23 cellular contexts compared by ENCODE assay signal in the genomic region with DNA sequence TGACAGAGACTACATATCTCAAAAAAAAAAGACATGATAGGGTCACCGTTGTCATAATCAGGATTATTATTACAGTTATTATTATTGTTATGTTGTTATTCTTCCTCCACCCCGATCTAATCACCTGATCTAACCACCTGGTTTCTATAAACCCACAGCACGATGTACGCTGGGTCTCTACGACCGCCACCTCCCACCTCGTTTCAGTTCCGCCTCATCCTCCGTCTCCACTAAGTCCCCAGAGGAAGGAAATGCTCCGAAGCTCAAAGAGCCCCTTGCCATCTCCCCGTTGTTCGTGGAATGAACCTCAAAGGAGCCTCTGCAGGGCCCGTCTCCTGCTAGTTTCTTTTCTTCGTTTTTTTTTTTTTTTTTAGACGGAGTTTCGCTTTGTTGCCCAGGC. TPM values are rescaled to one million over a fixed set of nuclear protein-coding genes. Genes with fewer than 3 reads are reported as not detected.
DNase-seq lines count a peak whose midpoint lies in the region; ATAC-seq, FAIRE-seq and TF ChIP-seq lines count a peak whose summit lies in the region.
"Had no signal": no experiment of that assay in that cellular context is flagged by ENCODE, and none has a peak within 500 bp of the region (broad histone marks: within the 10 kb centered on the region; RNA-seq: fewer than 3 reads in every experiment).

No MANE protein-coding gene starts in this region.

- ATAC-seq in memory B cell (ENCODE audit: low read depth) = peak; percentile 61
- ATAC-seq: activated naive CD4-positive, alpha-beta T cell treated with anti-CD3 and anti-CD28 coated beads, Interleukin-2, amount 50 U/mL, for 72 hours; heart right ventricle; left colon; stimulated activated naive B cell treated with anti-CD40 and anti-IgM and Interleukin-4, amounts not matched to agents 10 μg/mL and 1 μg/mL and 100 μg/mL, for 72 hours; WTC11 had no signal

- CTCF ChIA-PET in activated naive CD4-positive, alpha-beta T cell treated with anti-CD3 and anti-CD28 coated beads, Interleukin-2, amount 10 ng/mL, durations not matched to agents 7 days and 5 days (lab: Charles Lee) = interaction anchor here (0.7 to 11.1 kb wide), 6 partner anchors 49 to 272 kb away, joined by 3 to 158 read pairs (median 17); a partner anchor contains a TSS

- H3K36me3 Mint-ChIP-seq in activated naive CD4-positive, alpha-beta T cell treated with anti-CD3 and anti-CD28 coated beads, Interleukin-2, amount 10 ng/mL, durations not matched to agents 7 days and 5 days = no peaks in the 10 kb centered on the region
- peaks cover 1% of the 10 kb centered on the region for H3K36me3 Mint-ChIP-seq in memory B cell
- H3K36me3 Mint-ChIP-seq: WTC11 had no signal

- H3K27me3 Mint-ChIP-seq in activated naive CD4-positive, alpha-beta T cell treated with anti-CD3 and anti-CD28 coated beads, Interleukin-2, amount 10 ng/mL, durations not matched to agents 7 days and 5 days = peaks cover 55% of the 10 kb centered on the region
- H3K27me3 Mint-ChIP-seq in memory B cell = peaks cover 40% of the 10 kb centered on the region

- DNase-seq in activated naive CD4-positive, alpha-beta T cell treated with anti-CD3 and anti-CD28 coated beads, Interleukin-2, amount 10 ng/mL, durations not matched to agents 7 days and 5 days = peak; percentile 73
- DNase-seq in activated naive CD4-positive, alpha-beta T cell treated with anti-CD3 and anti-CD28 coated beads, Interleukin-2, amount 50 U/mL, for 16 hours = no peak
- DNase-seq in GM12892 (ENCODE audit: insufficient read length) (no peak), RPMI8226 (peak; percentile 70), memory B cell (ENCODE audit: low spot score in 2 of 2) (no peak), NCI-H446 treated with DMSO at 0.1 percent for 48 hours (lab: John Stamatoyannopoulos, UW) (no peak), AML-193 (lab: John Stamatoyannopoulos, UW) (no peak), GM19238 (ENCODE audit: insufficient read length, low spot score) (no peak)
- DNase-seq: CD4-positive, alpha-beta T cell; DMS53; GOT3; heart right ventricle; left colon; mesendoderm; NCI-H1417; NCI-H524 treated with DMSO at 0.1 percent for 48 hours; occipital lobe; stimulated activated CD4-positive, alpha-beta T cell treated with anti-CD3 and anti-CD28 coated beads, Interleukin-1b, Interleukin-23, amount 100 ng/mL, for 48 hours; stimulated activated naive B cell treated with anti-CD40 and anti-IgM and Interleukin-4, amounts not matched to agents 10 μg/mL and 1 μg/mL and 100 μg/mL, for 72 hours; tibial artery had no signal

- peak; percentile 74 for FAIRE-seq in GM12892 (lab: Jason Lieb, UNC)
- FAIRE-seq: HepG2 had no signal

- no peak overlapping the region for H3K4me3 Mint-ChIP-seq in activated naive CD4-positive, alpha-beta T cell treated with anti-CD3 and anti-CD28 coated beads, Interleukin-2, amount 10 ng/mL, durations not matched to agents 7 days and 5 days
- no peak overlapping the region for H3K4me3 Mint-ChIP-seq in memory B cell
- H3K4me3 Mint-ChIP-seq: CD4-positive, alpha-beta T cell; stimulated activated naive B cell treated with anti-CD40 and anti-IgM and Interleukin-4, amounts not matched to agents 10 μg/mL and 1 μg/mL and 100 μg/mL, for 72 hours; WTC11 had no signal

- H3K27ac Mint-ChIP-seq in activated naive CD4-positive, alpha-beta T cell treated with anti-CD3 and anti-CD28 coated beads, Interleukin-2, amount 10 ng/mL, durations not matched to agents 7 days and 5 days = peak overlapping the region; percentile 33
- peak overlapping the region; percentile 18 for H3K27ac Mint-ChIP-seq in memory B cell
- H3K27ac Mint-ChIP-seq: activated naive CD4-positive, alpha-beta T cell treated with anti-CD3 and anti-CD28 coated beads, Interleukin-2, amount 50 U/mL, for 72 hours; CD4-positive, alpha-beta T cell; WTC11 had no signal

- H3K9me3 Mint-ChIP-seq in activated naive CD4-positive, alpha-beta T cell treated with anti-CD3 and anti-CD28 coated beads, Interleukin-2, amount 10 ng/mL, durations not matched to agents 7 days and 5 days = peaks cover 5% of the 10 kb centered on the region
- no peaks in the 10 kb centered on the region for H3K9me3 Mint-ChIP-seq in memory B cell
- H3K9me3 Mint-ChIP-seq: CD4-positive, alpha-beta T cell; WTC11 had no signal

- TF ChIP-seq POLR2A in GM12892 (IDR thresholded peaks at IDR 0.05; ENCODE audit: low read depth, low read length) = no peak

- peaks cover 63% of the 10 kb centered on the region for H3K4me1 Mint-ChIP-seq in activated naive CD4-positive, alpha-beta T cell treated with anti-CD3 and anti-CD28 coated beads, Interleukin-2, amount 10 ng/mL, durations not matched to agents 7 days and 5 days
- peaks cover 10% of the 10 kb centered on the region for H3K4me1 Mint-ChIP-seq in memory B cell

RNA-seq across cellular contexts. Expression of a gene that starts 15.9 kb away (rescaled TPM):
- not detected for polyA plus RNA-seq in GM12892 (2012; ENCODE audit: missing spikeins)

RNA-seq across cellular contexts. Expression of a gene that starts 36.5 kb away (rescaled TPM):
- 0.04 TPM for polyA plus RNA-seq in GM12892 (2012; ENCODE audit: missing spikeins)
- polyA plus RNA-seq: HepG2 had no signal

RNA-seq across cellular contexts. Expression of a gene that starts 48.8 kb away (rescaled TPM):
- polyA plus RNA-seq in GM12892 (2012; ENCODE audit: missing spikeins) = 8.5 TPM

Comparison
In these comparisons a context has a peak if more than half of its experiments do, and no peak if none do; other contexts are left out.
1. DNase-seq: peak in activated naive CD4-positive, alpha-beta T cell treated with anti-CD3 and anti-CD28 coated beads, Interleukin-2, amount 10 ng/mL, durations not matched to agents 7 days and 5 days (single experiment) and RPMI8226 (single experiment); none in activated naive CD4-positive, alpha-beta T cell treated with anti-CD3 and anti-CD28 coated beads, Interleukin-2, amount 50 U/mL, for 16 hours (single experiment), GM12892 (single experiment), memory B cell (0 of 2), NCI-H446 treated with DMSO at 0.1 percent for 48 hours (single experiment), AML-193 (0 of 2) and GM19238 (single experiment).